Comparison of ENCODE assay signal across 8 cellular contexts in the genomic region with DNA sequence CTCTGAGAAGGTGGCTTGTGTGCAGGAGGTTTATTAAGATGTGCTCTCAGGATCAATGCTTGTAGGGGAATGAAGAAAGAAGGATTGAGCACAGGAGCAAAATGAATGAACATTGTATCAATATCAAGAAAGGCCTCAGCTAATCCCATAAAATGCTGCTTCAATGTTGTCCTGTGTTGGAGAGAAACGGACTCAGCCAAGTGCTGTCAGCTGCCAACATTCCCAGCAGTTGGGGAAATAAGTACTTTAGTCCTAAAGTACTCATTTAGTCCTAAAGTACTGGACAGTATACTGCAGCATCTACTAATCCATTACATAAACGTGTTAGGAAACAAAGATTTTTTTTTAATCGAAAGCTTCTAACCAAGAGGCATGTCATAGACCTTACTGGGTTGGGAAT.
"Had no signal": no experiment of that assay in that cellular context is flagged by ENCODE, and none has a peak within 500 bp of the region (broad histone marks: within the 10 kb centered on the region; RNA-seq: fewer than 3 reads in every experiment).

No MANE protein-coding gene starts in this region.

- H3K27ac ChIP-seq: GM23248 had no signal

- H3K4me3 ChIP-seq: GM23248, HAP-1 had no signal

- FAIRE-seq: HepG2 had no signal

- DNase-seq: GM23248, GOT3, H7, HFFc6, KBM-7 had no signal

- H3K9me3 ChIP-seq: HAP-1 had no signal

- H3K4me1 ChIP-seq: HAP-1 had no signal

- H3K36me3 ChIP-seq: HAP-1 had no signal

- ATAC-seq: HCT116, HepG2 had no signal
